In genomic region chr12:49706351-49707126, GRCh38 we compare ENCODE assay signal across 8 cellular contexts. TPM values are rescaled to one million over a fixed set of nuclear protein-coding genes. Genes with fewer than 3 reads are reported as not detected.
DNase-seq lines count a peak whose midpoint lies in the region; ATAC-seq and TF ChIP-seq lines count a peak whose summit lies in the region.

No MANE protein-coding gene starts in this region.

- H3K9me3 Mint-ChIP-seq in HFFc6, result no peaks in the 10 kb centered on the region
- no peaks in the 10 kb centered on the region for H3K9me3 Mint-ChIP-seq in activated naive CD8-positive, alpha-beta T cell treated with anti-CD3 and anti-CD28 coated beads, Interleukin-2, amount 10 ng/mL, durations not matched to agents 7 days and 5 days

- DNase-seq in GM12865 (ENCODE audit: low read depth) (no peak), HFFc6 (no peak), NCI-H69 (lab: John Stamatoyannopoulos, UW) (peak; percentile 75), left cardiac atrium (peak; percentile 55), trophoblast cell (peak in 1 of 2 donors; percentile 18), middle frontal gyrus (ENCODE audit: extremely low spot score, low spot score) (no peak), COLO668 (lab: John Stamatoyannopoulos, UW; ENCODE audit: unreplicated experiment) (no peak)
- DNase-seq in activated naive CD8-positive, alpha-beta T cell treated with anti-CD3 and anti-CD28 coated beads, Interleukin-2, amount 10 ng/mL, durations not matched to agents 7 days and 5 days, result peak; percentile 54

- peak overlapping the region; percentile 88 for H2AFZ ChIP-seq in trophoblast cell (ENCODE audit: insufficient read depth, low read length, poor library complexity)

- TF ChIP-seq CTCF in GM12865 (IDR thresholded peaks at IDR 0.05; ENCODE audit: insufficient read depth, low read depth, low read length, missing control alignments) (no peak), HFFc6 (IDR thresholded peaks at IDR 0.05) (no peak)

- no peaks in the 10 kb centered on the region for H3K36me3 Mint-ChIP-seq in HFFc6 (ENCODE audit: low read depth)
- H3K36me3 Mint-ChIP-seq in activated naive CD8-positive, alpha-beta T cell treated with anti-CD3 and anti-CD28 coated beads, Interleukin-2, amount 10 ng/mL, durations not matched to agents 7 days and 5 days, result peaks cover 3% of the 10 kb centered on the region

- ATAC-seq in activated naive CD8-positive, alpha-beta T cell treated with anti-CD3 and anti-CD28 coated beads, Interleukin-2, amount 10 ng/mL, durations not matched to agents 7 days and 5 days (ENCODE audit: low read depth), result peak; percentile 25
- ATAC-seq in left cardiac atrium, result peak; percentile 19 to 31

- H3K27me3 ChIP-seq in trophoblast cell (ENCODE audit: insufficient read depth, low read length), result peaks cover 4% of the 10 kb centered on the region

- H3K14ac ChIP-seq in trophoblast cell (ENCODE audit: low read length), result peak overlapping the region; percentile 47

- H4K12ac ChIP-seq in trophoblast cell (ENCODE audit: low read depth, low read length), result peak overlapping the region; percentile 88

- H3K4ac ChIP-seq in trophoblast cell (ENCODE audit: low read depth, low read length), result peak overlapping the region; percentile 77

- peaks cover 4% of the 10 kb centered on the region for H3K79me2 ChIP-seq in trophoblast cell (ENCODE audit: control insufficient read depth, insufficient read depth, low read length, poor library complexity)

- H3K18ac ChIP-seq in trophoblast cell (ENCODE audit: low read length), result peak overlapping the region; percentile 48

- peak overlapping the region; percentile 93 for H3K4me3 Mint-ChIP-seq in HFFc6
- peak overlapping the region; percentile 97 for H3K4me3 Mint-ChIP-seq in activated naive CD8-positive, alpha-beta T cell treated with anti-CD3 and anti-CD28 coated beads, Interleukin-2, amount 10 ng/mL, durations not matched to agents 7 days and 5 days

- peak overlapping the region; percentile 40 for H3K27ac ChIP-seq in trophoblast cell (ENCODE audit: low read depth, low read length)

- peak overlapping the region; percentile 18 for H2BK5ac ChIP-seq in trophoblast cell (ENCODE audit: low read depth, low read length, poor library complexity)

- H2BK12ac ChIP-seq in trophoblast cell (ENCODE audit: low read length), result no peak overlapping the region

- H3K9ac ChIP-seq in trophoblast cell (ENCODE audit: low read length), result peak overlapping the region; percentile 68

- peaks cover 4 to 11% of the 10 kb centered on the region in 2 experiments for H3K4me1 ChIP-seq in trophoblast cell (ENCODE audit: control insufficient read depth in 1 of 2, insufficient read depth in 2 of 2, low read length in 2 of 2)

- peak overlapping the region; percentile 76 for H3K4me2 ChIP-seq in trophoblast cell (ENCODE audit: low read length)

- no peaks in the 10 kb centered on the region for H3K36me3 ChIP-seq in trophoblast cell (ENCODE audit: control insufficient read depth in 1 of 2, insufficient read depth in 2 of 2, low read length in 2 of 2)

- POLR2A ChIA-PET in activated naive CD8-positive, alpha-beta T cell treated with anti-CD3 and anti-CD28 coated beads, Interleukin-2, amount 10 ng/mL, durations not matched to agents 7 days and 5 days (lab: Charles Lee), result interaction anchor here (0.6 to 3.9 kb wide), 16 partner anchors 11 to 83 kb away, joined by 3 to 19 read pairs (median 5); partner anchors contain the start of gene PRPF40B

- peak overlapping the region; percentile 63 for H4K91ac ChIP-seq in trophoblast cell (ENCODE audit: low read depth, low read length)

- WGBS in trophoblast cell (ENCODE audit: extremely low coverage, insufficient coverage, insufficient read length), result no CpG with 5 or more reads among the region's 43 CpGs

- peak overlapping the region; percentile 88 for H4K8ac ChIP-seq in trophoblast cell (ENCODE audit: low read depth, low read length)

- H3K27me3 Mint-ChIP-seq in HFFc6 (ENCODE audit: insufficient read depth), result peaks cover 10% of the 10 kb centered on the region
- peaks cover 14% of the 10 kb centered on the region for H3K27me3 Mint-ChIP-seq in activated naive CD8-positive, alpha-beta T cell treated with anti-CD3 and anti-CD28 coated beads, Interleukin-2, amount 10 ng/mL, durations not matched to agents 7 days and 5 days

- peaks cover 7% of the 10 kb centered on the region for H3K79me1 ChIP-seq in trophoblast cell (ENCODE audit: low read length)

- peak overlapping the region; percentile 76 for H3K27ac Mint-ChIP-seq in HFFc6
- H3K27ac Mint-ChIP-seq in activated naive CD8-positive, alpha-beta T cell treated with anti-CD3 and anti-CD28 coated beads, Interleukin-2, amount 10 ng/mL, durations not matched to agents 7 days and 5 days, result peak overlapping the region; percentile 91

- no peaks in the 10 kb centered on the region for H3K9me3 ChIP-seq in trophoblast cell (ENCODE audit: insufficient read depth, low read depth, low read length)

- intact Hi-C loops in left cardiac atrium (cut with DNase I), result loop anchor here (1.0 to 2.0 kb wide), 3 partner anchors 34 to 62 kb away; no protein-coding TSS in a partner anchor

- no peak overlapping the region for H2AK5ac ChIP-seq in trophoblast cell (ENCODE audit: low read length)

- peaks cover 52% of the 10 kb centered on the region for H3K4me1 Mint-ChIP-seq in HFFc6 (ENCODE audit: low read depth)
- peaks cover 39% of the 10 kb centered on the region for H3K4me1 Mint-ChIP-seq in activated naive CD8-positive, alpha-beta T cell treated with anti-CD3 and anti-CD28 coated beads, Interleukin-2, amount 10 ng/mL, durations not matched to agents 7 days and 5 days

- H3K23ac ChIP-seq in trophoblast cell (ENCODE audit: low read length), result no peak overlapping the region

- H2BK120ac ChIP-seq in trophoblast cell (ENCODE audit: insufficient read depth, low read length, poor library complexity), result peak overlapping the region; percentile 87

- peak overlapping the region; percentile 77 for H3K4me3 ChIP-seq in GM12865 (ENCODE audit: low read depth, low read length)
- H3K4me3 ChIP-seq in trophoblast cell (ENCODE audit: low read depth, low read length), result peak overlapping the region; percentile 74

RNA-seq across cellular contexts. Expression of gene FMNL3, which starts 0.7 kb away (rescaled TPM):
- total RNA-seq in HFFc6 (2021; fragmentation: NEBNext Ultra II Directional; extraction: Animal tissue kit (Norgen Biotek cat#: 25700)), result 10 to 100 TPM; 15.8 to 21.8 (median 19.5) TPM
- total RNA-seq in activated naive CD8-positive, alpha-beta T cell treated with anti-CD3 and anti-CD28 coated beads, Interleukin-2, amount 10 ng/mL, durations not matched to agents 7 days and 5 days, result 10 to 100 TPM; 43.5 to 43.8 TPM
- total RNA-seq in left cardiac atrium, result 10 to 100 TPM; 12.2 to 21.2 TPM
- 4.6 and 4.8 TPM in 2 replicates for polyA plus RNA-seq in trophoblast cell (2013)

RNA-seq across cellular contexts. Expression of gene TMBIM6, which starts 34.8 kb away (rescaled TPM):
- total RNA-seq in HFFc6 (2021; fragmentation: NEBNext Ultra II Directional; extraction: Animal tissue kit (Norgen Biotek cat#: 25700)), result 100 to 1,000 TPM; 471 to 545 (median 497) TPM
- total RNA-seq in activated naive CD8-positive, alpha-beta T cell treated with anti-CD3 and anti-CD28 coated beads, Interleukin-2, amount 10 ng/mL, durations not matched to agents 7 days and 5 days, result 100 to 1,000 TPM; 426 to 431 TPM
- total RNA-seq in left cardiac atrium, result 100 to 1,000 TPM; 260 to 276 TPM
- polyA plus RNA-seq in trophoblast cell (2013), result 538 and 588 TPM in 2 replicates

Comparison
In these comparisons a context has a peak if more than half of its experiments do, and no peak if none do; other contexts are left out.
1. DNase-seq: peak in NCI-H69 (single experiment), activated naive CD8-positive, alpha-beta T cell treated with anti-CD3 and anti-CD28 coated beads, Interleukin-2, amount 10 ng/mL, durations not matched to agents 7 days and 5 days (single experiment) and left cardiac atrium (single experiment); none in GM12865 (single experiment), HFFc6 (single experiment), middle frontal gyrus (single experiment) and COLO668 (single experiment).